ENCODE assay signal across 27 cellular contexts in the genomic region with DNA sequence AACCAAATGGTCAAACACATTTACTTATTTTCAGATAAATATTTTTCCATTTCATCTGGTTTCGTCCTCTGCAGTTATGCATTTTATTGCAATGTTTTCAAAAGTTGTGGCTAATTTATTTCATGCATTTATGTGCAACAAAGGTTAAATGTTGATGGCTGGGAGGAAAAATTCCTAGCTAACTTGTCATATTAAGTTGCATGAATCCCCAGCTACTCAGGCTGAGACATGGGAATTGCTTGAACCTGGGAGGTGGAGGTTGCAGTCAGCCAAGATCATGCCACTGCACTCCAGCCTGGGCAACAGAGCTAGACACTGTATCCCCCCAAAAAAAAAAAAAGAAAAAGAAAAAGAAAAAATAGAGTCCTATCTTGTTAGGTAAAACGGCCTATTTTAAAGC.
DNase-seq lines count a peak whose midpoint lies in the region; ATAC-seq, FAIRE-seq and TF ChIP-seq lines count a peak whose summit lies in the region.
"Had no signal": no experiment of that assay in that cellular context is flagged by ENCODE, and none has a peak within 500 bp of the region (broad histone marks: within the 10 kb centered on the region; RNA-seq: fewer than 3 reads in every experiment).

No MANE protein-coding gene starts in this region.

- DNase-seq in SK-N-SH (no peak), astrocyte (ENCODE audit: low read depth) (peak; percentile 75), fibroblast of mammary gland (ENCODE audit: low read depth) (peak; percentile 27), pons (ENCODE audit: low spot score) (no peak)
- no peak for DNase-seq in activated T-helper 2 cell treated with anti-CD3 and anti-CD28 coated beads, Interferon-gamma antibody, Interleukin-2, Interleukin-4, amounts not matched to agents 10 μg/mL and 5 μg/mL and 100 μg/mL, durations not matched to agents 14 hours and 24 hours and 36 hours (ENCODE audit: low spot score)
- DNase-seq: activated CD4-positive, alpha-beta T cell treated with anti-CD3 and anti-CD28 coated beads for 1 hour; activated CD8-positive, alpha-beta memory T cell treated with anti-CD3 and anti-CD28 coated beads for 24 hours; activated T-cell treated with anti-CD3 and anti-CD28 coated beads, Interleukin-2, amount 50 U/mL, for 72 hours; esophagus squamous epithelium; Kasumi-1; naive B cell; NCI-H2171; NCI-H526 treated with DMSO at 0.1 percent for 48 hours; small intestine; stimulated activated CD4-positive, alpha-beta T cell treated with anti-CD3 and anti-CD28 coated beads, Interleukin-4, amount 100 ng/mL, for 24 hours; uterus had no signal

- H3K4me1 Mint-ChIP-seq in astrocyte (ENCODE audit: low read depth, unreplicated experiment): peaks cover 5% of the 10 kb centered on the region
- H3K4me1 Mint-ChIP-seq in activated T-helper 2 cell treated with anti-CD3 and anti-CD28 coated beads, Interferon-gamma antibody, Interleukin-2, Interleukin-4, amounts not matched to agents 10 μg/mL and 5 μg/mL and 100 μg/mL, durations not matched to agents 14 hours and 24 hours and 36 hours (ENCODE audit: low read depth): no peaks in the 10 kb centered on the region
- H3K4me1 Mint-ChIP-seq: GM23338, naive B cell had no signal

- H3K27ac ChIP-seq in SK-N-SH (ENCODE audit: low read depth in 2 of 2, low read length in 1 of 2) (peak overlapping the region in 1 of 2 experiments; percentile 70; a peak in 1 of 4 replicates), astrocyte (ENCODE audit: low read depth, low read length) (peak overlapping the region; percentile 85)
- H3K27ac ChIP-seq: BLaER1 treated with 17β-estradiol and CSF1 and Interleukin-3, amounts not matched to agents 10 nM and 100 nM; cardiac muscle cell; esophagus squamous epithelium; heart right ventricle; stomach; uterus had no signal

- H3K9me3 ChIP-seq in SK-N-SH (no peaks in the 10 kb centered on the region), astrocyte (ENCODE audit: insufficient read depth, low read depth, low read length) (no peaks in the 10 kb centered on the region), skeletal muscle satellite cell (replicated peaks; ENCODE audit: low read length) (no peaks in the 10 kb centered on the region)
- H3K9me3 ChIP-seq: BLaER1 treated with 17β-estradiol and CSF1 and Interleukin-3, amounts not matched to agents 10 nM and 100 nM; esophagus squamous epithelium; heart right ventricle; stomach; uterus had no signal

- POLR2A ChIA-PET in SK-N-SH (lab: Yijun Ruan, JAX): no interaction called here

- H3K9me2 ChIP-seq in SK-N-SH: no peaks in the 10 kb centered on the region

- H3K27ac Mint-ChIP-seq in astrocyte (ENCODE audit: unreplicated experiment): no peak overlapping the region
- no peak overlapping the region for H3K27ac Mint-ChIP-seq in activated T-helper 2 cell treated with anti-CD3 and anti-CD28 coated beads, Interferon-gamma antibody, Interleukin-2, Interleukin-4, amounts not matched to agents 10 μg/mL and 5 μg/mL and 100 μg/mL, durations not matched to agents 14 hours and 24 hours and 36 hours
- H3K27ac Mint-ChIP-seq: activated naive CD8-positive, alpha-beta T cell; activated T-cell treated with anti-CD3 and anti-CD28 coated beads, Interleukin-2, amount 50 U/mL, for 72 hours; GM23338; naive B cell had no signal

- H3K9ac ChIP-seq in SK-N-SH (no peak overlapping the region), astrocyte (ENCODE audit: low read length) (peak overlapping the region; percentile 57), skeletal muscle satellite cell (ENCODE audit: low read depth, low read length) (peak overlapping the region; percentile 71)
- H3K9ac ChIP-seq: BLaER1 treated with 17β-estradiol and CSF1 and Interleukin-3, amounts not matched to agents 10 nM and 100 nM had no signal

- intact Hi-C loops in activated T-helper 2 cell treated with anti-CD3 and anti-CD28 coated beads, Interferon-gamma antibody, Interleukin-2, Interleukin-4, amounts not matched to agents 10 μg/mL and 5 μg/mL and 100 μg/mL, durations not matched to agents 14 hours and 24 hours and 36 hours (cut with micrococcal nuclease): no loop called here

- H3K27me3 ChIP-seq in SK-N-SH (ENCODE audit: insufficient read depth): no peaks in the 10 kb centered on the region
- H3K27me3 ChIP-seq in astrocyte (ENCODE audit: insufficient read depth, low read length): no peaks in the 10 kb centered on the region
- no peaks in the 10 kb centered on the region for H3K27me3 ChIP-seq in skeletal muscle satellite cell (ENCODE audit: control insufficient read depth, insufficient read depth, low read length)
- H3K27me3 ChIP-seq: BLaER1 treated with 17β-estradiol and CSF1 and Interleukin-3, amounts not matched to agents 10 nM and 100 nM; cardiac muscle cell; esophagus squamous epithelium; heart right ventricle; stomach; uterus had no signal

- no peaks in the 10 kb centered on the region for H4K20me1 ChIP-seq in SK-N-SH (ENCODE audit: insufficient read depth)
- H4K20me1 ChIP-seq in astrocyte (ENCODE audit: insufficient read depth, low read length): no peaks in the 10 kb centered on the region
- H4K20me1 ChIP-seq: BLaER1 treated with 17β-estradiol and CSF1 and Interleukin-3, amounts not matched to agents 10 nM and 100 nM had no signal

- CTCF ChIA-PET in SK-N-SH (lab: Yijun Ruan, JAX): no interaction called here

- H3F3A ChIP-seq in SK-N-SH (replicated peaks; ENCODE audit: insufficient read depth): peaks cover 4% of the 10 kb centered on the region

- H2AFZ ChIP-seq in SK-N-SH (ENCODE audit: low read depth) (no peak overlapping the region), astrocyte (ENCODE audit: low read depth, low read length) (no peak overlapping the region)
- H2AFZ ChIP-seq: GM23338 had no signal

- no peak for TF ChIP-seq RAD21 in SK-N-SH (IDR thresholded peaks at IDR 0.05; ENCODE audit: low read length)

- H3K36me3 ChIP-seq in SK-N-SH (replicated peaks in 1 of 2; ENCODE audit: control insufficient read depth in 1 of 2, insufficient read depth in 2 of 2, low read length in 1 of 2) (no peaks in the 10 kb centered on the region), astrocyte (ENCODE audit: insufficient read depth, low read length) (no peaks in the 10 kb centered on the region), skeletal muscle satellite cell (ENCODE audit: insufficient read depth, low read length) (no peaks in the 10 kb centered on the region)
- H3K36me3 ChIP-seq: BLaER1 treated with 17β-estradiol and CSF1 and Interleukin-3, amounts not matched to agents 10 nM and 100 nM; cardiac muscle cell; esophagus squamous epithelium; heart right ventricle; stomach; uterus had no signal

- H3K79me2 ChIP-seq in SK-N-SH (ENCODE audit: insufficient read depth) (no peaks in the 10 kb centered on the region), astrocyte (ENCODE audit: insufficient read depth, low read length) (no peaks in the 10 kb centered on the region)

- H3K4me1 ChIP-seq in SK-N-SH (ENCODE audit: control insufficient read depth in 1 of 2, insufficient read depth in 2 of 2, low read depth in 1 of 2, low read length in 1 of 2): peaks cover 0 to 14% of the 10 kb centered on the region in 2 experiments; a peak in 1 of 4 replicates
- H3K4me1 ChIP-seq in astrocyte (ENCODE audit: insufficient read depth, low read length): peaks cover 13% of the 10 kb centered on the region
- peaks cover 26% of the 10 kb centered on the region for H3K4me1 ChIP-seq in skeletal muscle satellite cell (ENCODE audit: control insufficient read depth, insufficient read depth, low read length)
- H3K4me1 ChIP-seq: BLaER1 treated with 17β-estradiol and CSF1 and Interleukin-3, amounts not matched to agents 10 nM and 100 nM; esophagus squamous epithelium; uterus had no signal

- ATAC-seq in SK-N-SH treated with all-trans-retinoic acid at 6 μM for 48 hours (no peak), HG02884 (IDR thresholded peaks at IDR 0.05; ENCODE audit: unreplicated experiment) (no peak)
- ATAC-seq: activated T-cell treated with anti-CD3 and anti-CD28 coated beads, Interleukin-2, amount 50 U/mL, for 72 hours; GM12878; GM23338 had no signal

- H3K4me2 ChIP-seq in SK-N-SH: 0 out of 2 replicates have a peak overlapping the region, but pooled peaks have one; percentile 21
- H3K4me2 ChIP-seq in astrocyte (ENCODE audit: low read length): peak overlapping the region; percentile 62
- H3K4me2 ChIP-seq in skeletal muscle satellite cell (ENCODE audit: low read length): peak overlapping the region; percentile 71
- H3K4me2 ChIP-seq: BLaER1 treated with 17β-estradiol and CSF1 and Interleukin-3, amounts not matched to agents 10 nM and 100 nM; GM23338 had no signal

- WGBS in SK-N-SH (ENCODE audit: low lambda C conversion rate): 16% methylated on average over 2 of the region's 2 CpGs

- no peak for TF ChIP-seq EP300 in SK-N-SH (IDR thresholded peaks at IDR 0.05; ENCODE audit: borderline replicate concordance in 1 of 2, low read depth in 1 of 2, low read length in 1 of 2)

- no peaks in the 10 kb centered on the region for H3K9me3 Mint-ChIP-seq in astrocyte (ENCODE audit: unreplicated experiment)
- H3K9me3 Mint-ChIP-seq in activated T-helper 2 cell treated with anti-CD3 and anti-CD28 coated beads, Interferon-gamma antibody, Interleukin-2, Interleukin-4, amounts not matched to agents 10 μg/mL and 5 μg/mL and 100 μg/mL, durations not matched to agents 14 hours and 24 hours and 36 hours: peaks cover 39% of the 10 kb centered on the region
- H3K9me3 Mint-ChIP-seq: GM23338 had no signal

- no peaks in the 10 kb centered on the region for H3K36me3 Mint-ChIP-seq in astrocyte (ENCODE audit: low read depth, unreplicated experiment)
- no peaks in the 10 kb centered on the region for H3K36me3 Mint-ChIP-seq in activated T-helper 2 cell treated with anti-CD3 and anti-CD28 coated beads, Interferon-gamma antibody, Interleukin-2, Interleukin-4, amounts not matched to agents 10 μg/mL and 5 μg/mL and 100 μg/mL, durations not matched to agents 14 hours and 24 hours and 36 hours (ENCODE audit: low read depth)
- H3K36me3 Mint-ChIP-seq: activated naive CD8-positive, alpha-beta T cell; naive B cell had no signal

- no peak overlapping the region for H3K4me3 ChIP-seq in SK-N-SH (ENCODE audit: low read depth in 2 of 2, low read length in 1 of 2)
- no peak overlapping the region for H3K4me3 ChIP-seq in astrocyte (ENCODE audit: insufficient read depth, low read depth, low read length)
- no peak overlapping the region for H3K4me3 ChIP-seq in fibroblast of mammary gland (ENCODE audit: control insufficient read depth, low read depth, low read length)
- H3K4me3 ChIP-seq in skeletal muscle satellite cell (ENCODE audit: low read length): peak overlapping the region; percentile 42
- H3K4me3 ChIP-seq: BLaER1 treated with 17β-estradiol and CSF1 and Interleukin-3, amounts not matched to agents 10 nM and 100 nM; cardiac muscle cell; esophagus squamous epithelium; GM12878; GM23338; heart right ventricle; stomach; uterus had no signal

- FAIRE-seq in astrocyte (lab: Jason Lieb, UNC): no peak
- FAIRE-seq: GM12878, keratinocyte had no signal

- no peaks in the 10 kb centered on the region for H3K27me3 Mint-ChIP-seq in astrocyte (ENCODE audit: low read depth, unreplicated experiment)
- no peaks in the 10 kb centered on the region for H3K27me3 Mint-ChIP-seq in activated T-helper 2 cell treated with anti-CD3 and anti-CD28 coated beads, Interferon-gamma antibody, Interleukin-2, Interleukin-4, amounts not matched to agents 10 μg/mL and 5 μg/mL and 100 μg/mL, durations not matched to agents 14 hours and 24 hours and 36 hours (ENCODE audit: low read depth)
- H3K27me3 Mint-ChIP-seq: activated naive CD8-positive, alpha-beta T cell; naive B cell had no signal

- TF ChIP-seq CTCF in SK-N-SH (IDR thresholded peaks at IDR 0.05): no peak
- no peak for TF ChIP-seq CTCF in astrocyte (IDR thresholded peaks at IDR 0.05; ENCODE audit: insufficient read depth, low read depth, low read length)
- no peak for TF ChIP-seq CTCF in fibroblast of mammary gland (conservative IDR thresholded peaks at IDR 0.05; ENCODE audit: control insufficient read depth, insufficient read depth, low read depth, low read length)

- no peak overlapping the region for H3K4me3 Mint-ChIP-seq in astrocyte (ENCODE audit: unreplicated experiment)
- no peak overlapping the region for H3K4me3 Mint-ChIP-seq in activated T-helper 2 cell treated with anti-CD3 and anti-CD28 coated beads, Interferon-gamma antibody, Interleukin-2, Interleukin-4, amounts not matched to agents 10 μg/mL and 5 μg/mL and 100 μg/mL, durations not matched to agents 14 hours and 24 hours and 36 hours (ENCODE audit: low read depth)
- H3K4me3 Mint-ChIP-seq: activated naive CD8-positive, alpha-beta T cell; activated T-cell treated with anti-CD3 and anti-CD28 coated beads, Interleukin-2, amount 50 U/mL, for 72 hours; GM23338; naive B cell had no signal

Comparison
In these comparisons a context has a peak if more than half of its experiments do, and no peak if none do; other contexts are left out.
1. DNase-seq: peak in astrocyte (single experiment) and fibroblast of mammary gland (single experiment); none in SK-N-SH (single experiment), activated T-helper 2 cell treated with anti-CD3 and anti-CD28 coated beads, Interferon-gamma antibody, Interleukin-2, Interleukin-4, amounts not matched to agents 10 μg/mL and 5 μg/mL and 100 μg/mL, durations not matched to agents 14 hours and 24 hours and 36 hours (single experiment) and pons (single experiment).
2. H3K4me2 ChIP-seq: peak in every context shown above with its lines; median percentile 71 in skeletal muscle satellite cell; 62 in astrocyte; 21 in SK-N-SH.